8 cellular contexts compared by ENCODE assay signal in genomic region chr20:53826597-53827291, GRCh38.
A peak's percentile ranks its signal among the peaks of the same experiment; 100 is the strongest.
DNase-seq lines count a peak whose midpoint lies in the region; ATAC-seq, FAIRE-seq and TF ChIP-seq lines count a peak whose summit lies in the region.

No MANE protein-coding gene starts in this region.

- H3K9me3 Mint-ChIP-seq in activated CD8-positive, alpha-beta memory T cell treated with anti-CD3 and anti-CD28 coated beads, Interleukin-2, amount 10 ng/mL, durations not matched to agents 7 days and 5 days (ENCODE audit: low read depth): no peaks in the 10 kb centered on the region
- H3K9me3 Mint-ChIP-seq in WTC11: no peaks in the 10 kb centered on the region

- H3K27me3 Mint-ChIP-seq in activated CD8-positive, alpha-beta memory T cell treated with anti-CD3 and anti-CD28 coated beads, Interleukin-2, amount 10 ng/mL, durations not matched to agents 7 days and 5 days: no peaks in the 10 kb centered on the region
- no peaks in the 10 kb centered on the region for H3K27me3 Mint-ChIP-seq in WTC11 (ENCODE audit: low read depth)

- peak; percentile 11 for DNase-seq in activated CD8-positive, alpha-beta memory T cell treated with anti-CD3 and anti-CD28 coated beads for 24 hours
- DNase-seq in activated CD8-positive, alpha-beta memory T cell treated with anti-CD3 and anti-CD28 coated beads, Interleukin-2, amount 10 ng/mL, durations not matched to agents 7 days and 5 days: no peak
- DNase-seq in WTC11 (ENCODE audit: low spot score): no peak
- DNase-seq in pons (ENCODE audit: low spot score): peak; percentile 44
- DNase-seq in HuH-7 (ENCODE audit: low spot score): no peak
- DNase-seq in GM12892 (ENCODE audit: insufficient read length): no peak
- no peak for DNase-seq in stimulated activated CD4-positive, alpha-beta T cell treated with anti-CD3 and anti-CD28 coated beads, Interleukin-2, amount 100 ng/mL, for 24 hours

- peaks cover 3% of the 10 kb centered on the region for H3K36me3 Mint-ChIP-seq in activated CD8-positive, alpha-beta memory T cell treated with anti-CD3 and anti-CD28 coated beads, Interleukin-2, amount 10 ng/mL, durations not matched to agents 7 days and 5 days
- no peaks in the 10 kb centered on the region for H3K36me3 Mint-ChIP-seq in WTC11

- H3K4me1 Mint-ChIP-seq in activated CD8-positive, alpha-beta memory T cell treated with anti-CD3 and anti-CD28 coated beads, Interleukin-2, amount 10 ng/mL, durations not matched to agents 7 days and 5 days: peaks cover 45% of the 10 kb centered on the region
- H3K4me1 Mint-ChIP-seq in WTC11: peaks cover 35% of the 10 kb centered on the region

- TF ChIP-seq POLR2A in GM12892 (IDR thresholded peaks at IDR 0.05; ENCODE audit: low read depth, low read length): no peak

- no peak overlapping the region for H3K27ac Mint-ChIP-seq in activated CD8-positive, alpha-beta memory T cell treated with anti-CD3 and anti-CD28 coated beads, Interleukin-2, amount 10 ng/mL, durations not matched to agents 7 days and 5 days
- H3K27ac Mint-ChIP-seq in WTC11: no peak overlapping the region

- no peak overlapping the region for H3K4me3 Mint-ChIP-seq in activated CD8-positive, alpha-beta memory T cell treated with anti-CD3 and anti-CD28 coated beads, Interleukin-2, amount 10 ng/mL, durations not matched to agents 7 days and 5 days
- H3K4me3 Mint-ChIP-seq in WTC11: no peak overlapping the region

- CTCF ChIA-PET in activated CD8-positive, alpha-beta memory T cell treated with anti-CD3 and anti-CD28 coated beads, Interleukin-2, amount 10 ng/mL, durations not matched to agents 7 days and 5 days (lab: Charles Lee): interaction anchor here (0.6 to 0.8 kb wide), 2 partner anchors 10 to 108 kb away, joined by 3 read pairs; no protein-coding TSS in a partner anchor
- CTCF ChIA-PET in WTC11 (lab: Charles Lee): no interaction called here

- no peak for ATAC-seq in activated CD8-positive, alpha-beta memory T cell treated with anti-CD3 and anti-CD28 coated beads, Interleukin-2, amount 10 ng/mL, durations not matched to agents 7 days and 5 days
- peak; percentile 65 for ATAC-seq in HG03135 (IDR thresholded peaks at IDR 0.05; ENCODE audit: unreplicated experiment)
- ATAC-seq in WTC11: no peak

- FAIRE-seq in GM12892 (lab: Jason Lieb, UNC): no peak

- no peak for TF ChIP-seq CTCF in WTC11 (IDR thresholded peaks at IDR 0.05)

- POLR2A ChIA-PET in WTC11 (lab: Charles Lee): interaction anchor here (0.7 kb wide), 1 partner anchor 16 kb away, joined by 3 read pairs; no protein-coding TSS in a partner anchor

TF ChIP-seq in WTC11, 78 proteins besides CTCF, POLR2A, EP300 and RAD21:
- TF ChIP-seq NFATC4 (CRISPR knock-in tag; IDR thresholded peaks at IDR 0.05) (no peak), CBFB (CRISPR knock-in tag; IDR thresholded peaks at IDR 0.05; ENCODE audit: low read depth) (no peak), GRHL2 (CRISPR knock-in tag; IDR thresholded peaks at IDR 0.05; ENCODE audit: insufficient replicate concordance, severe bottlenecking) (no peak), USF1 (CRISPR knock-in tag; IDR thresholded peaks at IDR 0.05) (peak; percentile 36; the same call in 1 of the 2 replicates), GABPB1 (CRISPR knock-in tag; IDR thresholded peaks at IDR 0.05) (no peak), USF2 (CRISPR knock-in tag; IDR thresholded peaks at IDR 0.05) (peak; percentile 65), ELF4 (CRISPR knock-in tag; IDR thresholded peaks at IDR 0.05; ENCODE audit: low read depth) (no peak), ZNF121 (CRISPR knock-in tag; IDR thresholded peaks at IDR 0.05) (peak; percentile 36; the same call in 1 of the 2 replicates), ZNF532 (CRISPR knock-in tag; IDR thresholded peaks at IDR 0.05; ENCODE audit: borderline replicate concordance) (no peak), PREB (CRISPR knock-in tag; IDR thresholded peaks at IDR 0.05; ENCODE audit: borderline replicate concordance) (no peak), ARID4B (CRISPR knock-in tag; IDR thresholded peaks at IDR 0.05; ENCODE audit: borderline replicate concordance) (no peak)

Comparison
In these comparisons a context has a peak if more than half of its experiments do, and no peak if none do; other contexts are left out.
1. DNase-seq: peak in activated CD8-positive, alpha-beta memory T cell treated with anti-CD3 and anti-CD28 coated beads for 24 hours (single experiment) and pons (single experiment); none in activated CD8-positive, alpha-beta memory T cell treated with anti-CD3 and anti-CD28 coated beads, Interleukin-2, amount 10 ng/mL, durations not matched to agents 7 days and 5 days (single experiment), WTC11 (single experiment), HuH-7 (single experiment), GM12892 (single experiment) and stimulated activated CD4-positive, alpha-beta T cell treated with anti-CD3 and anti-CD28 coated beads, Interleukin-2, amount 100 ng/mL, for 24 hours (0 of 2).